In the genomic region with DNA sequence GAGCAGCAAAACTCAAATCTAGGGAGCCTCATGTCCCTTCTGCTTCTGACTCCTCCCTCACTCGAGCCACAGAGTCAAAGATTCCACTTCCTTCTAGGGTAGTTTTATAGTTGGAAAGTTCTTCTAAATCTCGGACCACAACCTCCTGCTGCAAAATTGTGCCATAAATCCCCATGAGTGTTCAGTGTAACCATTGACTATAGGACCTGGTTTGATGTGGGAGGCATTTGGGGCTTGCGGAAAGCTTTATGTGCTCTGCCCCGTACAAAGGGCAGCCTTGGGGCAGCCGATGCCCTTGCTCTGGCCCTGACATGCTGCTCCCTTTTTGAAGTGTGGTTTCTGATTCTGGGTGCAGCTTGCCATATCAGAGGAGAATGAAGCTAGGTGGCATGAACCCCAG, we compare ENCODE assay signal across 12 cellular contexts. TPM values are rescaled to one million over a fixed set of nuclear protein-coding genes. Genes with fewer than 3 reads are reported as not detected.
DNase-seq lines count a peak whose midpoint lies in the region; ATAC-seq and TF ChIP-seq lines count a peak whose summit lies in the region.
"Had no signal": no experiment of that assay in that cellular context is flagged by ENCODE, and none has a peak within 500 bp of the region (broad histone marks: within the 10 kb centered on the region; RNA-seq: fewer than 3 reads in every experiment).

No MANE protein-coding gene starts in this region.

- no peaks in the 10 kb centered on the region for H3K4me1 ChIP-seq in right cardiac atrium (ENCODE audit: control insufficient read depth, insufficient read depth, low read length)
- H3K4me1 ChIP-seq in thoracic aorta (ENCODE audit: control insufficient read depth in 1 of 2, low read depth in 2 of 2), result peaks cover 0 to 7% of the 10 kb centered on the region in 2 donors
- H3K4me1 ChIP-seq: testis had no signal

- 68% methylated on average over 5 of the region's 5 CpGs for WGBS in right cardiac atrium

- no peaks in the 10 kb centered on the region for H3K9me3 Mint-ChIP-seq in activated naive CD4-positive, alpha-beta T cell treated with anti-CD3 and anti-CD28 coated beads for 36 hours
- H3K9me3 Mint-ChIP-seq in T-cell, result no peaks in the 10 kb centered on the region
- H3K9me3 Mint-ChIP-seq: H9 had no signal

- peak overlapping the region; percentile 20 for H3K4me3 Mint-ChIP-seq in activated naive CD4-positive, alpha-beta T cell treated with anti-CD3 and anti-CD28 coated beads for 36 hours
- peak overlapping the region in 2 of 3 donors; percentile 25 to 51 for H3K4me3 Mint-ChIP-seq in T-cell
- H3K4me3 Mint-ChIP-seq: B cell, H9 had no signal

- POLR2A ChIA-PET in T-cell (lab: Charles Lee), result no interaction called here

- ATAC-seq in T-cell (replicated peaks in 1 of 4), result peak in 1 of 4 experiments; percentile 33
- peak; percentile 56 to 59 for ATAC-seq in right cardiac atrium
- ATAC-seq in thoracic aorta (ENCODE audit: insufficient number of reproducible peaks, low FRiP score, low read depth), result peak; percentile 25

- no peaks in the 10 kb centered on the region for H3K36me3 Mint-ChIP-seq in activated naive CD4-positive, alpha-beta T cell treated with anti-CD3 and anti-CD28 coated beads for 36 hours (ENCODE audit: low read depth)
- H3K36me3 Mint-ChIP-seq in T-cell, result no peaks in the 10 kb centered on the region

- H3K27me3 ChIP-seq in right cardiac atrium (ENCODE audit: control insufficient read depth, insufficient read depth) (no peaks in the 10 kb centered on the region), thoracic aorta (replicated peaks; ENCODE audit: insufficient read depth) (no peaks in the 10 kb centered on the region)
- H3K27me3 ChIP-seq: testis had no signal

- CTCF ChIA-PET in activated naive CD4-positive, alpha-beta T cell treated with anti-CD3 and anti-CD28 coated beads for 36 hours (lab: Charles Lee), result interaction anchor here (1.0 to 1.4 kb wide), 4 partner anchors 23 to 89 kb away, joined by 3 to 4 read pairs (median 3); no protein-coding TSS in a partner anchor
- CTCF ChIA-PET in T-cell (lab: Charles Lee), result interaction anchor here in 1 of 2 donors (0.5 kb wide), 1 partner anchor 57 kb away, joined by 3 read pairs; no protein-coding TSS in a partner anchor

- DNase-seq in activated naive CD4-positive, alpha-beta T cell treated with anti-CD3 and anti-CD28 coated beads for 36 hours, result peak; percentile 57
- DNase-seq in activated naive CD4-positive, alpha-beta T cell treated with anti-CD3 and anti-CD28 coated beads, Interleukin-2, amount 50 U/mL, for 16 hours, result no peak
- DNase-seq in T-cell (no peak), right cardiac atrium (no peak), thoracic aorta (ENCODE audit: low spot score) (no peak), amniotic stem cell (lab: John Stamatoyannopoulos, UW) (no peak), kidney glomerular epithelial cell (lab: John Stamatoyannopoulos, UW) (no peak), NAMALWA (ENCODE audit: low spot score) (no peak)
- DNase-seq: activated CD4-positive, alpha-beta T cell treated with anti-CD3 and anti-CD28 coated beads, Interleukin-2, amount 50 U/mL, for 4 hours; H9; testis had no signal

- H3K4me3 ChIP-seq in right cardiac atrium (ENCODE audit: low read length) (no peak overlapping the region), thoracic aorta (no peak overlapping the region)
- H3K4me3 ChIP-seq: testis had no signal

- H3K36me3 ChIP-seq in thoracic aorta, result no peaks in the 10 kb centered on the region

- peaks cover 60% of the 10 kb centered on the region for H3K4me1 Mint-ChIP-seq in activated naive CD4-positive, alpha-beta T cell treated with anti-CD3 and anti-CD28 coated beads for 36 hours (ENCODE audit: low read depth)
- peaks cover 49 to 63% (median 51%) of the 10 kb centered on the region in 3 donors for H3K4me1 Mint-ChIP-seq in T-cell

- H3K27ac ChIP-seq in right cardiac atrium (ENCODE audit: low read length), result no peak overlapping the region
- H3K27ac ChIP-seq in thoracic aorta, result no peak overlapping the region
- H3K27ac ChIP-seq: testis had no signal

- TF ChIP-seq CTCF in thoracic aorta (IDR thresholded peaks at IDR 0.05), result no peak

- intact Hi-C loops in activated naive CD4-positive, alpha-beta T cell treated with anti-CD3 and anti-CD28 coated beads for 36 hours (cut with micrococcal nuclease), result no loop called here
- intact Hi-C loops in right cardiac atrium (cut with DNase I), result no loop called here

- no peaks in the 10 kb centered on the region for H3K9me3 ChIP-seq in right cardiac atrium (ENCODE audit: control insufficient read depth, low read length)
- no peaks in the 10 kb centered on the region for H3K9me3 ChIP-seq in thoracic aorta
- H3K9me3 ChIP-seq: testis had no signal

- H3K27me3 Mint-ChIP-seq in activated naive CD4-positive, alpha-beta T cell treated with anti-CD3 and anti-CD28 coated beads for 36 hours (ENCODE audit: low read depth), result no peaks in the 10 kb centered on the region
- H3K27me3 Mint-ChIP-seq in T-cell, result no peaks in the 10 kb centered on the region

- peak overlapping the region; percentile 73 for H3K27ac Mint-ChIP-seq in activated naive CD4-positive, alpha-beta T cell treated with anti-CD3 and anti-CD28 coated beads for 36 hours
- H3K27ac Mint-ChIP-seq in T-cell, result peak overlapping the region in 1 of 2 donors; percentile 72
- H3K27ac Mint-ChIP-seq: B cell, H9 had no signal

RNA-seq across cellular contexts. Expression of a gene that starts 43.6 kb away (rescaled TPM):
- 10 to 100 TPM; 32.2 to 34.0 TPM for total RNA-seq in activated naive CD4-positive, alpha-beta T cell treated with anti-CD3 and anti-CD28 coated beads for 36 hours
- total RNA-seq in T-cell, result 10 to 100 TPM in 4 of 5 donors, 1 to 10 TPM in 1; 8.9 to 30.8 (median 12.4) TPM
- 10 to 100 TPM; 22.4 to 60.2 (median 34.1) TPM for total RNA-seq in right cardiac atrium
- 63.6 TPM for polyA plus RNA-seq in right cardiac atrium
- total RNA-seq in thoracic aorta, result 10 to 100 TPM; 43.5 to 43.8 TPM

RNA-seq across cellular contexts. Expression of a gene that starts 45.5 kb away (rescaled TPM):
- total RNA-seq in activated naive CD4-positive, alpha-beta T cell treated with anti-CD3 and anti-CD28 coated beads for 36 hours, result 100 to 1,000 TPM; 162 to 173 TPM
- 100 to 1,000 TPM in 1 of 5 donors, 10 to 100 TPM in 4; 62.2 to 109 (median 74.2) TPM for total RNA-seq in T-cell
- 100 to 1,000 TPM; 180 to 208 (median 199) TPM for total RNA-seq in right cardiac atrium
- polyA plus RNA-seq in right cardiac atrium, result 264 TPM
- 100 to 1,000 TPM; 135 to 177 TPM for total RNA-seq in thoracic aorta
